4 cellular contexts compared by ENCODE assay signal in the genomic region with DNA sequence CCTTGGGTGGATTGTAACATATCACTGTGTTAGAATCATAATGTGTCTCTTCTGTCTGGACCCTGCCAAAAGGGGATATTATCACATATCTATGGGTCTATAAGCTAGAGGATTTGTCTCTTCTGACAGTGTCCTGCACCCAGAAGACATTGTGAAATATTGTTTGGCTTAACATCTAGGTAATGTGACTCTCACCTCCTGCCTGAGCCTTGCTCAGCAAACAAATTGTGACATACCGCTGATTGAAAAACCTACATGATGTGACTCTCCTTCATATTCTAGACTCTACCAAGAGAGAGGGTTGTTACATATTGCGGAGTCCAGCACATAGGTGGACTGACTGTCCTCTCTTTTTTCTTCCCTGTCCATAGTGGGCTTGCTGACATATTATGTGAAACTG. TPM values are rescaled to one million over a fixed set of nuclear protein-coding genes. Genes with fewer than 3 reads are reported as not detected.
"Had no signal": no experiment of that assay in that cellular context is flagged by ENCODE, and none has a peak within 500 bp of the region (broad histone marks: within the 10 kb centered on the region; RNA-seq: fewer than 3 reads in every experiment).

No MANE protein-coding gene starts in this region.

RNA-seq across cellular contexts. Expression of a gene that starts 13.0 kb away (rescaled TPM):
- total RNA-seq: LHCN-M2, M059J, MCF 10A, NCI-H460 had no signal
